In the genomic region with DNA sequence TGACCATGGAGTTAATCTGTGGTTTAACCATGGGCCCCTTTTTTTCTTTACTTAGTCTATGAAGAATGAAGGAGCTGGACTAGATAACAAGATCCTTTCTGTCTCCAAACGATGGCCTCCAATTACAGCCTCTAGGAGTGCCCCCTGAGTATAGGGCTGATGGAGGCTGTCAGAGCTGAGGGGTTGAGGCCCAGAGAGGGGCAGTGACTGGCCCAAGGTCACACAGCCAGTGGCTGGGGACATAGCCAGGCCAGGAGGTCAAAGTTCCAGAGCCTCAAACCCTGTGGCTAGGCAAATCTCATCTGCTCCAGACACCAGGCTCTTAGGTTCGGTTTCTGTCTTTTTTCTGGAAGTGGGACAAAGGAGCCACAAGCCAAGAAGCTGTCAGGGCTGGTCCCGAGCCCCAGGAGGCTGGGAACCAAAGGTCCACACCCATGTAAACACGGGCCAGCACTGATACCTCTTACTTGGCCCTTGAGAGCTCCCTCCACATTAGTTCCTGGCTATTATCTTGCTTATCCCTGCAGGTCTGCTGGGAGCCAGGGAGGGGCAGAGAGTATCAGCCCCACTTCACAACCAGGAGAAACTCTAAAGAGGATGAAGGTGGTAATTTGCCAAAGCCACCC, we compare ENCODE assay signal across 1 cellular context.
TF ChIP-seq lines count a peak whose summit lies in the region.

No MANE protein-coding gene starts in this region.

TF ChIP-seq in IMR-90, 13 proteins besides CTCF, POLR2A, EP300 and RAD21:
- no peak for TF ChIP-seq MAZ (IDR thresholded peaks at IDR 0.05; ENCODE audit: borderline replicate concordance, low read depth, low read length)
- no peak for TF ChIP-seq CHD1 (IDR thresholded peaks at IDR 0.05; ENCODE audit: low read depth, low read length)
- TF ChIP-seq RCOR1 (IDR thresholded peaks at IDR 0.05; ENCODE audit: insufficient replicate concordance, low read length), result no peak
